Comparison of ENCODE assay signal across 19 cellular contexts in the genomic region with DNA sequence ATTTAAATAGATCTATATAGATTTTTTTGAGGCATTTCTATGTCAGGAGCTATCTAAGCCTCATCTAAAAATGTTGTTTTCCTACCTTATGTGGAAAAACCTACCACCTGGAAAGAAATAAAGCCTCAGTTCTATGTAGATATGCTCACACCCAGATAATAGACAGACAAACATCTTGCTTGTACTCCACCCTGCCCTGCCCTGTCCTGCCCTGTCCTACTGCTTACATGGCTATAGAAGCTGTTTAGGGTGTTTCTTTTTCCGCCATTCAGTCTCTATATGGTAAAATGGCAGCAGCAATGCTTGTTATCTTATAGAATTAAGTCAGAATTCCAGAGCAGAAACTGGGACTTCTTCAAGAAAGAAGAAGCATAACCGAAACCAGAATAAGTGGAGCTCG.
"Had no signal": no experiment of that assay in that cellular context is flagged by ENCODE, and none has a peak within 500 bp of the region (broad histone marks: within the 10 kb centered on the region; RNA-seq: fewer than 3 reads in every experiment).

No MANE protein-coding gene starts in this region.

- H3K79me2 ChIP-seq: parathyroid adenoma had no signal

- H3K4me3 ChIP-seq: left lung, lung, right atrium auricular region, spleen, tibial nerve, uterus had no signal

- DNase-seq: activated CD4-positive, alpha-beta T cell treated with anti-CD3 and anti-CD28 coated beads for 48 hours; activated CD4-positive, alpha-beta T cell treated with anti-CD3 and anti-CD28 coated beads, Interleukin-2, amount 50 U/mL, for 48 hours; activated CD8-positive, alpha-beta memory T cell treated with anti-CD3 and anti-CD28 coated beads for 24 hours; activated gamma-delta T cell treated with Interleukin-2 at 50 U/mL for 16 hours; activated naive CD4-positive, alpha-beta T cell treated with anti-CD3 and anti-CD28 coated beads, Interleukin-2, amount 50 U/mL, for 16 hours; amniotic stem cell; brain microvascular endothelial cell; kidney glomerular epithelial cell; left lung; mesendoderm; naive thymus-derived CD8-positive, alpha-beta T cell; nucleus accumbens; spleen; stimulated activated naive CD4-positive, alpha-beta T cell; uterus had no signal

- H3K9me3 ChIP-seq: left lung, right atrium auricular region, spleen, tibial nerve, uterus had no signal

- H3K27me3 ChIP-seq: brain microvascular endothelial cell, left lung, right atrium auricular region, spleen, tibial nerve, uterus had no signal

- H3K9ac ChIP-seq: parathyroid adenoma had no signal

- H3K27ac ChIP-seq: brain microvascular endothelial cell, left lung, parathyroid adenoma, right atrium auricular region, spleen, tibial nerve, uterus had no signal

- ATAC-seq: left lung; naive thymus-derived CD8-positive, alpha-beta T cell had no signal

- H2AFZ ChIP-seq: parathyroid adenoma had no signal

- H3K4me1 ChIP-seq: parathyroid adenoma, uterus had no signal
